Comparison of ENCODE assay signal across 8 cellular contexts in the genomic region with DNA sequence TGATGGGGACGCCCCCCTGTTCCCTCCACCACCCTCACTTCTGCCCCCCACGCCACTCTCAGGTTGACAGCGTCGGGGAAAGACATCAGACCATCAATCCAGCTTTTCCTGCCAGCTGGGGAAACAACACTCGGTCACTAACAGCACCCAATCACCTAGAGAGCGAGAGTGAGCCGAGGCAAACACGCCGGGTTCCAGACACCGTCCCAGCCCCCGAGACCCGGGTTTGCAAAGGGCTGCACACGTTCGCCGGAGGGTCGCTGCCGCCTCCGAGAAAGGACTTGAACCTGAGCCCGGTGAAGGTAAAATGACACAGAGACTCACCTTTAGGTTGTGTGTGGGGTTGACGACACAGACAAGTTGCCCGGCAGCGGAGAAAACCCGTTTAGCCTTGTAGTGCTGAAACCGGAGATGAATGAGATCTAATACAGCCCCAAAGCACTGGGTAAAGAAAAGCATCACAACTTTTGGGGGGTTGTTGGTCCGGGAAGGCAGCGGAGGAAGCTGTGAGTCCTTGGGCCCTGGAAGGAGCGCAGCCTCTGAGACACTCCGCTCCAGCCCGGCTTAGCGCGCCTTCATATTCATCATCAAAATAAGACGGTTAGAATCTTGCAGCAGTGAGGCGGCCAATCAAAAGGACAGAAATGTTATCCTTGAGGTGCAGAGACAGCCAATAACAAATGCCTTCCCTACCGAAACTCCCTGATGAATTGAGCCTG. TPM values are rescaled to one million over a fixed set of nuclear protein-coding genes. Genes with fewer than 3 reads are reported as not detected.
DNase-seq lines count a peak whose midpoint lies in the region; ATAC-seq, FAIRE-seq and TF ChIP-seq lines count a peak whose summit lies in the region.

A gene with protein sequence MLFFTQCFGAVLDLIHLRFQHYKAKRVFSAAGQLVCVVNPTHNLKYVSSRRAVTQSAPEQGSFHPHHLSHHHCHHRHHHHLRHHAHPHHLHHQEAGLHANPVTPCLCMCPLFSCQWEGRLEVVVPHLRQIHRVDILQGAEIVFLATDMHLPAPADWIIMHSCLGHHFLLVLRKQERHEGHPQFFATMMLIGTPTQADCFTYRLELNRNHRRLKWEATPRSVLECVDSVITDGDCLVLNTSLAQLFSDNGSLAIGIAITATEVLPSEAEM (minus strand): TSS at position 583 of the 719 bp plus-strand sequence. CDS start 124 bp downstream, at position 459.

- H2AFZ ChIP-seq in GM23338 = peak within 1 kb of the TSS; percentile 100

- peaks cover 30% of the 10 kb centered on the region for H3K27me3 Mint-ChIP-seq in GM23338 (ENCODE audit: insufficient read depth, low read depth, poor library complexity)
- H3K27me3 Mint-ChIP-seq in activated CD8-positive, alpha-beta T cell treated with anti-CD3 and anti-CD28 coated beads for 36 hours = peaks cover 9% of the 10 kb centered on the region

- no peak for TF ChIP-seq CTCF in GM23338 (conservative IDR thresholded peaks at IDR 0.05; ENCODE audit: low read depth in 2 of 2)
- TF ChIP-seq CTCF in activated CD8-positive, alpha-beta T cell treated with anti-CD3 and anti-CD28 coated beads for 36 hours (IDR thresholded peaks at IDR 0.05) = no peak
- TF ChIP-seq CTCF in fibroblast of pulmonary artery (IDR thresholded peaks at IDR 0.05; ENCODE audit: low read length, missing control alignments) = no peak
- no peak for TF ChIP-seq CTCF in pancreas (IDR thresholded peaks at IDR 0.05)

- H3K9me2 ChIP-seq in GM23338 (ENCODE audit: insufficient read depth) = no peaks in the 10 kb centered on the region

- H3K4me2 ChIP-seq in GM23338 = peak within 1 kb of the TSS; percentile 86

- H3K4me3 ChIP-seq in GM23338 = peak within 1 kb of the TSS; percentile 75
- no peak within 1 kb of the TSS for H3K4me3 ChIP-seq in fibroblast of pulmonary artery (replicated peaks; ENCODE audit: low read depth, low read length)
- H3K4me3 ChIP-seq in pancreas = peak within 1 kb of the TSS in 2 of 4 donors; percentile 24 to 37

- intact Hi-C loops in activated CD8-positive, alpha-beta T cell treated with anti-CD3 and anti-CD28 coated beads for 36 hours (cut with micrococcal nuclease) = no loop called here
- intact Hi-C loops in pancreas (cut with DNase I) = no loop called here

- peaks cover 35% of the 10 kb centered on the region for H3K27me3 ChIP-seq in GM23338 (ENCODE audit: insufficient read depth)
- H3K27me3 ChIP-seq in pancreas = peaks cover 0 to 9% (median 3%) of the 10 kb centered on the region in 4 donors

- H4K20me1 ChIP-seq in GM23338 (replicated peaks; ENCODE audit: insufficient read depth) = no peaks in the 10 kb centered on the region

- no peaks in the 10 kb centered on the region for H3K79me2 ChIP-seq in GM23338 (replicated peaks; ENCODE audit: insufficient read depth)

- no peaks in the 10 kb centered on the region for H3F3A ChIP-seq in GM23338 (replicated peaks; ENCODE audit: low read depth)

- peak within 1 kb of the TSS; percentile 75 for H3K4me3 Mint-ChIP-seq in GM23338
- H3K4me3 Mint-ChIP-seq in activated CD8-positive, alpha-beta T cell treated with anti-CD3 and anti-CD28 coated beads for 36 hours = peak within 1 kb of the TSS; percentile 78

- DNase-seq in GM23338 (ENCODE audit: low spot score) (peak; percentile 68), fibroblast of pulmonary artery (ENCODE audit: low read depth) (peak; percentile 18), pancreas (no peak), RPMI8226 (no peak), COR-L47 (lab: John Stamatoyannopoulos, UW) (no peak)
- DNase-seq in activated CD8-positive, alpha-beta T cell treated with anti-CD3 and anti-CD28 coated beads for 36 hours = peak; percentile 41

- ATAC-seq in GM23338 = peak; percentile 51
- ATAC-seq in activated CD8-positive, alpha-beta T cell treated with anti-CD3 and anti-CD28 coated beads for 36 hours = peak; percentile 56
- ATAC-seq in pancreas = peak in 3 of 4 donors; percentile 34 to 60 (median 52)
- ATAC-seq in GM21528 (IDR thresholded peaks at IDR 0.05; ENCODE audit: low FRiP score, unreplicated experiment) = no peak
- ATAC-seq in GM19397 (IDR thresholded peaks at IDR 0.05; ENCODE audit: unreplicated experiment) = no peak

- peaks cover 55% of the 10 kb centered on the region for H3K4me1 Mint-ChIP-seq in GM23338
- H3K4me1 Mint-ChIP-seq in activated CD8-positive, alpha-beta T cell treated with anti-CD3 and anti-CD28 coated beads for 36 hours (ENCODE audit: low read depth) = peaks cover 47% of the 10 kb centered on the region

- H3K4me1 ChIP-seq in GM23338 (ENCODE audit: insufficient read depth) (peaks cover 35% of the 10 kb centered on the region), pancreas (no peaks in the 10 kb centered on the region)

- no peak within 1 kb of the TSS for H3K27ac ChIP-seq in GM23338 (ENCODE audit: low read depth)
- H3K27ac ChIP-seq in pancreas = no peak within 1 kb of the TSS

- CTCF ChIA-PET in activated CD8-positive, alpha-beta T cell treated with anti-CD3 and anti-CD28 coated beads for 36 hours (lab: Charles Lee) = interaction anchor here (0.6 to 1.2 kb wide), 2 partner anchors 45 to 1052 kb away, joined by 3 read pairs; no protein-coding TSS in a partner anchor

- H3K36me3 Mint-ChIP-seq in GM23338 (ENCODE audit: low read depth) = 0 out of 3 replicates have a peak, but pooled peaks cover 3% of the 10 kb centered on the region
- H3K36me3 Mint-ChIP-seq in activated CD8-positive, alpha-beta T cell treated with anti-CD3 and anti-CD28 coated beads for 36 hours (ENCODE audit: low read depth) = no peaks in the 10 kb centered on the region

- H3K9me3 ChIP-seq in pancreas = no peaks in the 10 kb centered on the region

- no peak within 1 kb of the TSS for H3K27ac Mint-ChIP-seq in GM23338
- H3K27ac Mint-ChIP-seq in activated CD8-positive, alpha-beta T cell treated with anti-CD3 and anti-CD28 coated beads for 36 hours = no peak within 1 kb of the TSS

- 3 to 4% methylated on average over 34 of the region's 34 CpGs for WGBS in pancreas, 2 donors

- POLR2A ChIA-PET in activated CD8-positive, alpha-beta T cell treated with anti-CD3 and anti-CD28 coated beads for 36 hours (lab: Charles Lee) = interaction anchor here (1.4 kb wide), 1 partner anchor 13 kb away, joined by 3 read pairs; no protein-coding TSS in a partner anchor

- no peak for FAIRE-seq in pancreas (lab: Jason Lieb, UNC)

- H3K36me3 ChIP-seq in GM23338 (ENCODE audit: insufficient read depth) (no peaks in the 10 kb centered on the region), pancreas (no peaks in the 10 kb centered on the region)

- H3K9me3 Mint-ChIP-seq in GM23338 = peaks cover 6% of the 10 kb centered on the region; the same call in 2 of the 3 replicates
- peaks cover 10% of the 10 kb centered on the region for H3K9me3 Mint-ChIP-seq in activated CD8-positive, alpha-beta T cell treated with anti-CD3 and anti-CD28 coated beads for 36 hours

TF ChIP-seq in GM23338, 12 proteins besides CTCF, POLR2A, EP300 and RAD21:
- TF ChIP-seq CREB1 (CRISPR knock-in tag; IDR thresholded peaks at IDR 0.05; ENCODE audit: low read depth) = peak; percentile 27; the same call in 1 of the 2 replicates
- TF ChIP-seq, protein P1, sequence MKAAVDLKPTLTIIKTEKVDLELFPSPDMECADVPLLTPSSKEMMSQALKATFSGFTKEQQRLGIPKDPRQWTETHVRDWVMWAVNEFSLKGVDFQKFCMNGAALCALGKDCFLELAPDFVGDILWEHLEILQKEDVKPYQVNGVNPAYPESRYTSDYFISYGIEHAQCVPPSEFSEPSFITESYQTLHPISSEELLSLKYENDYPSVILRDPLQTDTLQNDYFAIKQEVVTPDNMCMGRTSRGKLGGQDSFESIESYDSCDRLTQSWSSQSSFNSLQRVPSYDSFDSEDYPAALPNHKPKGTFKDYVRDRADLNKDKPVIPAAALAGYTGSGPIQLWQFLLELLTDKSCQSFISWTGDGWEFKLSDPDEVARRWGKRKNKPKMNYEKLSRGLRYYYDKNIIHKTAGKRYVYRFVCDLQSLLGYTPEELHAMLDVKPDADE (IDR thresholded peaks at IDR 0.05) = no peak

RNA-seq across cellular contexts. Expression of the gene that starts here (rescaled TPM):
- total RNA-seq in GM23338 (2014; rRNA removed; shearing (Covaris generic)) = 0.17 and 0.35 TPM in 2 replicates
- polyA plus RNA-seq in GM23338 (2016; fragmentation: Nextera tagmentation; extraction: Ambion mirVana) (0.13 and 0.14 TPM in 2 replicates), pancreas (not detected)
- total RNA-seq in activated CD8-positive, alpha-beta T cell treated with anti-CD3 and anti-CD28 coated beads for 36 hours = under 1 TPM; 0.07 to 0.11 TPM
- total RNA-seq in pancreas = under 1 TPM in 1 of 6 donors, not detected in 5; 0.03 TPM

Comparison
In these comparisons a context has a peak if more than half of its experiments do, and no peak if none do; other contexts are left out.
1. Peak in DNase-seq, ATAC-seq, H3K4me3 ChIP-seq and H3K4me2 ChIP-seq in GM23338; RNA of the gene not detected or under 1 TPM.
2. Peak in DNase-seq and ATAC-seq in activated CD8-positive, alpha-beta T cell treated with anti-CD3 and anti-CD28 coated beads for 36 hours; RNA of the gene not detected or under 1 TPM.
3. Peak in ATAC-seq in pancreas; RNA of the gene not detected or under 1 TPM.